Comparison of ENCODE assay signal across 8 cellular contexts in the genomic region with DNA sequence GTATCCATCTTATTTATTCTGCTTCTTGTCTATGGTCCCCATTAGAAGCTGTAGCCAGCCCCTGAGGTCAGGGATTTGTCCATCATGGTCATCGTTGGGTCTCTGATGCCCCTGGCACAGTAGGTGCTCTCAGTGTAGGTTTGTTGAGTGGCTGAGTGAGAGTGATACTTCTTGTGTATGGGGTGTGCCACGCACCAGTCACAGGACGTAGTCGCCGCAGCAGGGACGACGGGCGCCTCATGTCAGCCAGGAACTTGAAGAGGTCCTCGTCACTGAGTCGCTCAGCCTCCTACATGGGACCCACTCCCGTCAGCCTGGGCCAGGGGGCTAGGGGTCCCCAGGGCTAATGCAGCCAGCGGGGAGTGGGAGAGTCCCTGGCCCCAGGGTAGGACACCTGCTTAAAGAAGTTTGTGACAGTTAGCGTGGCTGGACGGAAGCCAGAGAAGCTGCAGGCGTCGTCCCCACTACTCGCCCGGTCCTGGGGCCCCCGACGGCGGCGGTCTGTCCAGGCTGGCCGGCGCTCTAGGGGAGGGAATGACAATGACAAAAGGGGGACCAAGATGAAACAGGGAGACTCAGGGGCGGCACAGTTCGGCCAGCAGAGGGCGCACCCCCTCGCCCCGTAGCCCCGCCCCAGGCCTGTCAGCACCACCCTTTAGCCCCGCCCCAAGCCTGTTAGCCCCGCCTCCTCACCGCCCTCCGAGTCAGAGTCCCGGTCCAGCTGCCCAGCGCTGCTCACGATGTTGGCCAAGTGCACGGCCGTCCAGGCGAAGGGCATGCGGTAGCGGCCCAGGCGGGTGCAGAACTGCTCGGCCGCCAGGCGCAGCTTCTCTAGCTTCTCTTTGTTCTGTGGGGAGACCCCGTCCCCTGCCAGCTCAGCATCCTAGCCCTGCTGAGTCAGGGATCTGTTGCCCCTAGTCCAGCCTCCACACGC. TPM values are rescaled to one million over a fixed set of nuclear protein-coding genes. Genes with fewer than 3 reads are reported as not detected.
DNase-seq lines count a peak whose midpoint lies in the region; ATAC-seq and TF ChIP-seq lines count a peak whose summit lies in the region.

No MANE protein-coding gene starts in this region.

- ATAC-seq in HG02885 (IDR thresholded peaks at IDR 0.05; ENCODE audit: poor library complexity, unreplicated experiment) (peak; percentile 66), Panc1 (peak; percentile 93), GM21367 (IDR thresholded peaks at IDR 0.05; ENCODE audit: unreplicated experiment) (no peak)

- no peaks in the 10 kb centered on the region for H3K9me3 ChIP-seq in Panc1 (ENCODE audit: control insufficient read depth, insufficient read depth, low read depth, low read length)

- H3K27me3 Mint-ChIP-seq in neural crest cell (ENCODE audit: low read depth), result no peaks in the 10 kb centered on the region

- no peaks in the 10 kb centered on the region for H3K27me3 ChIP-seq in Panc1 (ENCODE audit: control insufficient read depth, insufficient read depth, low read length)

- H3K4me3 ChIP-seq in Panc1 (ENCODE audit: low read depth in 2 of 2, low read length in 2 of 2) (no peak overlapping the region), fibroblast of mammary gland (ENCODE audit: control insufficient read depth, low read depth, low read length) (no peak overlapping the region)

- H3K9me3 Mint-ChIP-seq in neural crest cell, result no peaks in the 10 kb centered on the region

- intact Hi-C loops in Panc1 (cut with micrococcal nuclease; ENCODE audit: unreplicated experiment), result no loop called here

- in situ Hi-C loops in Panc1 (cut with HindIII; ENCODE audit: low pct_unique_long_range_greater_than_20kb, low sequenced_read_pairs), result no loop called here

- peak; percentile 90 for TF ChIP-seq CTCF in Panc1 (IDR thresholded peaks at IDR 0.05)
- peak; percentile 49 for TF ChIP-seq CTCF in fibroblast of mammary gland (conservative IDR thresholded peaks at IDR 0.05; ENCODE audit: control insufficient read depth, insufficient read depth, low read depth, low read length)
- TF ChIP-seq CTCF in neural crest cell (conservative IDR thresholded peaks at IDR 0.05), result peak; percentile 84

- H3K27ac Mint-ChIP-seq in neural crest cell (ENCODE audit: unreplicated experiment), result peak overlapping the region; percentile 96

- H3K4me1 Mint-ChIP-seq in neural crest cell, result peaks cover 6% of the 10 kb centered on the region

- no peaks in the 10 kb centered on the region for H3K36me3 ChIP-seq in Panc1 (ENCODE audit: control insufficient read depth, insufficient read depth, low read length)

- no TSS peak for BruUV-seq in Panc1 (replicated peaks; lab: Mats Ljungman, UMichigan)

- DNase-seq in DMS 273 treated with DMSO at 0.1 percent for 48 hours (lab: John Stamatoyannopoulos, UW) (peak; percentile 39), Panc1 (ENCODE audit: low read depth, low spot score) (no peak), fibroblast of mammary gland (ENCODE audit: low read depth) (peak; percentile 72), neural crest cell (ENCODE audit: low read depth, low spot score) (peak; percentile 99)
- DNase-seq in activated T-cell treated with anti-CD3 and anti-CD28 coated beads, Interleukin-2, amount 50 U/mL, for 48 hours, result peak; percentile 95 to 96
- peak; percentile 76 for DNase-seq in stimulated activated naive CD4-positive, alpha-beta T cell treated with Interleukin-2 at 50 U/mL for 16 hours (lab: John Stamatoyannopoulos, UW)

- POLR2A ChIA-PET in Panc1 (lab: Charles Lee), result no interaction called here

- H3K4me3 Mint-ChIP-seq in neural crest cell, result no peak overlapping the region

- no peaks in the 10 kb centered on the region; the same call in 1 of the 2 replicates for H3K4me1 ChIP-seq in Panc1 (ENCODE audit: control insufficient read depth, insufficient read depth, low read length)

- no peaks in the 10 kb centered on the region for H3K36me3 Mint-ChIP-seq in neural crest cell (ENCODE audit: low read depth)

- CTCF ChIA-PET in Panc1 (lab: Charles Lee), result interaction anchor here (0.5 to 1.0 kb wide), 7 partner anchors 8 to 598 kb away, joined by 3 to 8 read pairs (median 4); no protein-coding TSS in a partner anchor

- no peak overlapping the region for H3K27ac ChIP-seq in Panc1 (ENCODE audit: low read length)

RNA-seq across cellular contexts. Expression of gene ANGPTL8, which starts 3.7 kb away (rescaled TPM):
- total RNA-seq in Panc1 (2021; ENCODE audit: unreplicated experiment), result not detected
- 0.64 TPM for polyA plus RNA-seq in Panc1 (2012; ENCODE audit: insufficient read length)
- total RNA-seq in neural crest cell, result not detected in 2 replicates

RNA-seq across cellular contexts. Expression of gene DOCK6, which starts 19.2 kb away (rescaled TPM):
- total RNA-seq in Panc1 (2021; ENCODE audit: unreplicated experiment) (19.4 TPM), neural crest cell (34.7 and 40.6 TPM in 2 replicates)
- polyA plus RNA-seq in Panc1 (2012; ENCODE audit: insufficient read length), result 22.4 TPM

RNA-seq across cellular contexts. Expression of gene KANK2, which starts 45.8 kb away (rescaled TPM):
- total RNA-seq in Panc1 (2021; ENCODE audit: unreplicated experiment), result 121 TPM
- polyA plus RNA-seq in Panc1 (2012; ENCODE audit: insufficient read length), result 199 TPM
- total RNA-seq in neural crest cell, result 32.1 and 34.2 TPM in 2 replicates

RNA-seq across cellular contexts. Expression of gene TSPAN16, which starts 52.8 kb away (rescaled TPM):
- total RNA-seq in Panc1 (2021; ENCODE audit: unreplicated experiment) (not detected), neural crest cell (not detected in 2 replicates)
- polyA plus RNA-seq in Panc1 (2012; ENCODE audit: insufficient read length), result not detected
